In genomic region chr7:95631545-95631944, GRCh38 we compare ENCODE assay signal across 24 cellular contexts. TPM values are rescaled to one million over a fixed set of nuclear protein-coding genes. Genes with fewer than 3 reads are reported as not detected.
DNase-seq lines count a peak whose midpoint lies in the region; TF ChIP-seq lines count a peak whose summit lies in the region.
"Had no signal": no experiment of that assay in that cellular context is flagged by ENCODE, and none has a peak within 500 bp of the region (broad histone marks: within the 10 kb centered on the region; RNA-seq: fewer than 3 reads in every experiment).

No MANE protein-coding gene starts in this region.

- H3K9ac ChIP-seq in mesendoderm (ENCODE audit: low read length), result no peak overlapping the region

- no peaks in the 10 kb centered on the region for H3K9me3 ChIP-seq in transverse colon
- H3K9me3 ChIP-seq: breast epithelium, SJCRH30 had no signal

- no peaks in the 10 kb centered on the region for H3K79me2 ChIP-seq in mesendoderm (ENCODE audit: control insufficient read depth, insufficient read depth, low read length)
- H3K79me2 ChIP-seq: hepatocyte had no signal

- no peak for TF ChIP-seq EP300 in transverse colon (IDR thresholded peaks at IDR 0.05; ENCODE audit: low read depth)

- H3K27me3 ChIP-seq in mesendoderm (ENCODE audit: insufficient read depth, low read length, poor library complexity) (no peaks in the 10 kb centered on the region), transverse colon (no peaks in the 10 kb centered on the region)
- H3K27me3 ChIP-seq: breast epithelium, foreskin keratinocyte, hepatocyte, SJCRH30 had no signal

- no CpG with 5 or more reads among the region's 7 CpGs for WGBS in mesendoderm (ENCODE audit: extremely low coverage, insufficient coverage, low lambda C conversion rate)
- 83 to 98% methylated on average over 6 to 7 of the region's 7 CpGs for WGBS in transverse colon (ENCODE audit: low coverage in 1 of 2), 2 donors

- no peak overlapping the region for H4K5ac ChIP-seq in mesendoderm (ENCODE audit: low read length)

- H2BK120ac ChIP-seq in mesendoderm (ENCODE audit: low read depth, low read length), result no peak overlapping the region

- DNase-seq in M059J (ENCODE audit: low read depth) (peak; percentile 18), mesendoderm (peak; percentile 30), transverse colon (no peak), C1 segment of cervical spinal cord (lab: John Stamatoyannopoulos, UW) (no peak), OCI-M1 (lab: John Stamatoyannopoulos, UW) (no peak), foreskin fibroblast (no peak)
- DNase-seq: activated B cell treated with CpG ODN at 0.5 μM for 24 hours; activated CD4-positive, alpha-beta T cell treated with anti-CD3 and anti-CD28 coated beads, Interleukin-2, amount 50 U/mL, for 48 hours; activated naive CD4-positive, alpha-beta T cell treated with anti-CD3 and anti-CD28 coated beads for 36 hours; amniotic stem cell; CD4-positive, alpha-beta T cell; effector CD4-positive, alpha-beta T cell; foreskin keratinocyte; GOT3; left cardiac atrium; NCI-H1105; NCI-H1930; NCI-H526; SJCRH30 had no signal

- intact Hi-C loops in transverse colon (cut with DNase I; ENCODE audit: low total_unique reads), result no loop called here

- H3K4me3 ChIP-seq in mesendoderm (ENCODE audit: low read length), result no peak overlapping the region
- no peak overlapping the region for H3K4me3 ChIP-seq in transverse colon
- no peak overlapping the region for H3K4me3 ChIP-seq in foreskin fibroblast (ENCODE audit: low read depth in 1 of 2, low read length in 2 of 2)
- H3K4me3 ChIP-seq: breast epithelium, hepatocyte, SJCRH30 had no signal

- no peaks in the 10 kb centered on the region for H3K79me1 ChIP-seq in mesendoderm (ENCODE audit: low read length)

- H3K4ac ChIP-seq in mesendoderm (ENCODE audit: low read depth, low read length), result no peak overlapping the region

- TF ChIP-seq POLR2A in transverse colon (IDR thresholded peaks at IDR 0.05), result no peak

- TF ChIP-seq CTCF in VCaP (conservative IDR thresholded peaks at IDR 0.05) (no peak), transverse colon (IDR thresholded peaks at IDR 0.05) (no peak), foreskin fibroblast (IDR thresholded peaks at IDR 0.05; ENCODE audit: low read depth, low read length) (no peak)

- in situ Hi-C loops in transverse colon (cut with MboI; ENCODE audit: low pct_ligation_motif_present in 1 of 4, low pct_unique_long_range_greater_than_20kb in 1 of 4, low sequenced_read_pairs in 3 of 4), result loop anchor here in 1 of 4 donors (5.0 kb wide), 1 partner anchor 51 kb away; no protein-coding TSS in a partner anchor

- H3K56ac ChIP-seq in mesendoderm (ENCODE audit: low read length), result no peak overlapping the region

- H3K36me3 ChIP-seq in mesendoderm (ENCODE audit: control insufficient read depth, insufficient read depth, low read length), result no peaks in the 10 kb centered on the region
- no peaks in the 10 kb centered on the region for H3K36me3 ChIP-seq in transverse colon
- H3K36me3 ChIP-seq: breast epithelium, SJCRH30 had no signal

- H4K8ac ChIP-seq in mesendoderm (ENCODE audit: low read depth, low read length), result no peak overlapping the region

- H3K4me1 ChIP-seq in mesendoderm (ENCODE audit: control insufficient read depth, low read depth, low read length) (no peaks in the 10 kb centered on the region), transverse colon (peaks cover 0 to 31% (median 13%) of the 10 kb centered on the region in 4 donors)
- H3K4me1 ChIP-seq: breast epithelium, foreskin keratinocyte, SJCRH30 had no signal

- no peak overlapping the region for H2AK5ac ChIP-seq in mesendoderm (ENCODE audit: low read length)

- H2BK15ac ChIP-seq in mesendoderm (replicated peaks; ENCODE audit: low read depth), result no peak overlapping the region

- H3K27ac ChIP-seq in VCaP (peak overlapping the region; percentile 70), mesendoderm (ENCODE audit: low read depth, low read length) (no peak overlapping the region), transverse colon (peak overlapping the region; percentile 60 to 74 (median 68))
- H3K27ac ChIP-seq: foreskin keratinocyte, hepatocyte, SJCRH30 had no signal

- H3K18ac ChIP-seq in mesendoderm (ENCODE audit: low read length), result no peak overlapping the region

- H3K23ac ChIP-seq in mesendoderm (ENCODE audit: low read length), result no peak overlapping the region

- no peak overlapping the region for H2BK5ac ChIP-seq in mesendoderm (ENCODE audit: low read length)

- H3K4me2 ChIP-seq in mesendoderm (ENCODE audit: low read length), result no peak overlapping the region
- H3K4me2 ChIP-seq: hepatocyte had no signal

RNA-seq across cellular contexts. Expression of gene PDK4, which starts 35.2 kb away (rescaled TPM):
- total RNA-seq in M059J (2014; rRNA removed; shearing (Covaris generic)), result 0.30 and 1.1 TPM in 2 replicates
- 0.06 TPM for polyA plus RNA-seq in mesendoderm (2013, experiment 1 of 2)
- 0.07 TPM for polyA plus RNA-seq in mesendoderm (2013, experiment 2 of 2)
- total RNA-seq in transverse colon, result 100 to 1,000 TPM; 134 to 510 (median 273) TPM
- total RNA-seq: activated naive CD4-positive, alpha-beta T cell treated with anti-CD3 and anti-CD28 coated beads for 36 hours; activated T-helper 1 cell treated with anti-CD3 and anti-CD28 coated beads, Interleukin-12 subunit alpha, Interleukin-12 subunit beta, Interleukin-2, Interleukin-4 antibody, amounts not matched to agents 30 ng/mL and 10 ng/mL and 1 ng/mL, durations not matched to agents 14 hours and 24 hours and 36 hours; CD4-positive, alpha-beta T cell; foreskin keratinocyte had no signal
- polyA plus RNA-seq: foreskin keratinocyte, IgD-negative memory B cell had no signal

Comparison
In these comparisons a context has a peak if more than half of its experiments do, and no peak if none do; other contexts are left out.
1. DNase-seq: peak in M059J (single experiment) and mesendoderm (single experiment); none in transverse colon (single experiment), C1 segment of cervical spinal cord (0 of 14), OCI-M1 (single experiment) and foreskin fibroblast (0 of 2).
2. RNA of gene PDK4, which starts 35.2 kb away (total RNA-seq): 134 to 510 TPM in transverse colon; 0.30 to 1.1 TPM in M059J; every median in the first group is over 10 times any median in the second.